1 cellular context compared by ENCODE assay signal in genomic region chr20:50391444-50392137, GRCh38.
TF ChIP-seq lines count a peak whose summit lies in the region.

No MANE protein-coding gene starts in this region.

TF ChIP-seq in HepG2, 621 proteins besides CTCF, POLR2A, EP300 and RAD21 (continued from another document):
- no peak for TF ChIP-seq EHMT2 (IDR thresholded peaks at IDR 0.05; ENCODE audit: borderline replicate concordance, low read depth, low read length)
- no peak for TF ChIP-seq ZNF232 (CRISPR knock-in tag; IDR thresholded peaks at IDR 0.05; ENCODE audit: borderline replicate concordance)
TF ChIP-seq in HepG2: peak in this region for 14.
